ENCODE assay signal across 18 cellular contexts in genomic region chr17:79623786-79624657, GRCh38. TPM values are rescaled to one million over a fixed set of nuclear protein-coding genes. Genes with fewer than 3 reads are reported as not detected.
DNase-seq lines count a peak whose midpoint lies in the region; ATAC-seq and TF ChIP-seq lines count a peak whose summit lies in the region.
"Had no signal": no experiment of that assay in that cellular context is flagged by ENCODE, and none has a peak within 500 bp of the region (broad histone marks: within the 10 kb centered on the region; RNA-seq: fewer than 3 reads in every experiment).

No MANE protein-coding gene starts in this region.

- WGBS in trophoblast cell (ENCODE audit: extremely low coverage, insufficient coverage, insufficient read length): no CpG with 5 or more reads among the region's 19 CpGs

- H3K9me3 ChIP-seq in trophoblast cell (ENCODE audit: insufficient read depth, low read depth, low read length): peaks cover 11% of the 10 kb centered on the region
- peaks cover 6% of the 10 kb centered on the region; the same call in 1 of the 2 replicates for H3K9me3 ChIP-seq in OCI-LY7 (ENCODE audit: low read length)
- H3K9me3 ChIP-seq: esophagus squamous epithelium had no signal

- H3K36me3 ChIP-seq in trophoblast cell (ENCODE audit: control insufficient read depth in 1 of 2, insufficient read depth in 2 of 2, low read length in 2 of 2) (no peaks in the 10 kb centered on the region), OCI-LY7 (ENCODE audit: insufficient read depth, low read length) (no peaks in the 10 kb centered on the region)
- H3K36me3 ChIP-seq: esophagus squamous epithelium, neural progenitor cell had no signal

- no peak overlapping the region for H4K8ac ChIP-seq in trophoblast cell (ENCODE audit: low read depth, low read length)

- H3K4ac ChIP-seq in trophoblast cell (ENCODE audit: low read depth, low read length): no peak overlapping the region

- H3K4me3 ChIP-seq in trophoblast cell (ENCODE audit: low read depth, low read length) (no peak overlapping the region), OCI-LY7 (ENCODE audit: low read depth, low read length, poor library complexity, severe bottlenecking) (no peak overlapping the region)
- H3K4me3 ChIP-seq: esophagus squamous epithelium, neural progenitor cell had no signal

- no peak overlapping the region for H3K23ac ChIP-seq in trophoblast cell (ENCODE audit: low read length)

- H3K9me2 ChIP-seq in OCI-LY7 (ENCODE audit: insufficient read depth, low read length): no peaks in the 10 kb centered on the region

- CTCF ChIA-PET in OCI-LY7 (lab: Charles Lee; ENCODE audit: unreplicated experiment): interaction anchor here (0.6 kb wide), 1 partner anchor 9 kb away, joined by 3 read pairs; no protein-coding TSS in a partner anchor

- no peak for TF ChIP-seq CTCF in natural killer cell (IDR thresholded peaks at IDR 0.05)
- no peak for TF ChIP-seq CTCF in OCI-LY7 (conservative IDR thresholded peaks at IDR 0.05; ENCODE audit: low read length)

- no peaks in the 10 kb centered on the region for H3K9me3 Mint-ChIP-seq in natural killer cell treated with Interleukin-12 subunit alpha and Interleukin-12 subunit beta and Interleukin-15 and Interleukin-18, amount 100 ng/mL, for 72 hours
- H3K9me3 Mint-ChIP-seq in natural killer cell: no peaks in the 10 kb centered on the region

- H4K91ac ChIP-seq in trophoblast cell (ENCODE audit: low read depth, low read length): no peak overlapping the region

- H3K4me2 ChIP-seq in trophoblast cell (ENCODE audit: low read length): no peak overlapping the region
- no peak overlapping the region for H3K4me2 ChIP-seq in OCI-LY7 (ENCODE audit: low read length)
- H3K4me2 ChIP-seq: neural progenitor cell had no signal

- no peak overlapping the region for H2BK120ac ChIP-seq in trophoblast cell (ENCODE audit: insufficient read depth, low read length, poor library complexity)

- H3K27ac ChIP-seq in trophoblast cell (ENCODE audit: low read depth, low read length) (no peak overlapping the region), OCI-LY7 (ENCODE audit: low read depth, low read length, poor library complexity, severe bottlenecking) (no peak overlapping the region)
- H3K27ac ChIP-seq: esophagus squamous epithelium, neural progenitor cell had no signal

- POLR2A ChIA-PET in OCI-LY7 (lab: Charles Lee): no interaction called here

- ATAC-seq in natural killer cell treated with Interleukin-12 subunit alpha and Interleukin-12 subunit beta and Interleukin-15 and Interleukin-18, amount 100 ng/mL, for 72 hours: no peak
- no peak for ATAC-seq in natural killer cell
- no peak for ATAC-seq in HG03354 (IDR thresholded peaks at IDR 0.05; ENCODE audit: poor library complexity, severe bottlenecking, unreplicated experiment)

- no peak overlapping the region for H2AK5ac ChIP-seq in trophoblast cell (ENCODE audit: low read length)

- H3K79me2 ChIP-seq in trophoblast cell (ENCODE audit: control insufficient read depth, insufficient read depth, low read length, poor library complexity) (no peaks in the 10 kb centered on the region), OCI-LY7 (ENCODE audit: insufficient read depth, low read depth, low read length) (no peaks in the 10 kb centered on the region)

- H2AFZ ChIP-seq in trophoblast cell (ENCODE audit: insufficient read depth, low read length, poor library complexity) (no peak overlapping the region), OCI-LY7 (ENCODE audit: low read length) (no peak overlapping the region)
- H2AFZ ChIP-seq: neural progenitor cell had no signal

- no peaks in the 10 kb centered on the region for H3K27me3 ChIP-seq in trophoblast cell (ENCODE audit: insufficient read depth, low read length)
- H3K27me3 ChIP-seq: neural progenitor cell had no signal

- H4K12ac ChIP-seq in trophoblast cell (ENCODE audit: low read depth, low read length): no peak overlapping the region

- no peak overlapping the region for H3K18ac ChIP-seq in trophoblast cell (ENCODE audit: low read length)

- H3K27ac Mint-ChIP-seq in natural killer cell treated with Interleukin-12 subunit alpha and Interleukin-12 subunit beta and Interleukin-15 and Interleukin-18, amount 100 ng/mL, for 72 hours: no peak overlapping the region
- H3K27ac Mint-ChIP-seq in natural killer cell: no peak overlapping the region
- H3K27ac Mint-ChIP-seq: neural progenitor cell had no signal

- H3K9ac ChIP-seq in trophoblast cell (ENCODE audit: low read length): no peak overlapping the region
- H3K9ac ChIP-seq: neural progenitor cell had no signal

- H3K4me3 Mint-ChIP-seq in natural killer cell treated with Interleukin-12 subunit alpha and Interleukin-12 subunit beta and Interleukin-15 and Interleukin-18, amount 100 ng/mL, for 72 hours: no peak overlapping the region
- no peak overlapping the region for H3K4me3 Mint-ChIP-seq in natural killer cell
- H3K4me3 Mint-ChIP-seq: brain, neural progenitor cell had no signal

- no peaks in the 10 kb centered on the region for H3K4me1 Mint-ChIP-seq in natural killer cell treated with Interleukin-12 subunit alpha and Interleukin-12 subunit beta and Interleukin-15 and Interleukin-18, amount 100 ng/mL, for 72 hours (ENCODE audit: low read depth in 2 of 2)
- no peaks in the 10 kb centered on the region for H3K4me1 Mint-ChIP-seq in natural killer cell

- H3K14ac ChIP-seq in trophoblast cell (ENCODE audit: low read length): no peak overlapping the region

- no TSS peak for BruUV-seq in OCI-LY7 (replicated peaks; lab: Mats Ljungman, UMichigan)

- intact Hi-C loops in natural killer cell (cut with micrococcal nuclease): no loop called here
- intact Hi-C loops in OCI-LY7 (cut with micrococcal nuclease; ENCODE audit: unreplicated experiment): no loop called here

- H3K79me1 ChIP-seq in trophoblast cell (ENCODE audit: low read length): no peaks in the 10 kb centered on the region

- no peak overlapping the region for H2BK12ac ChIP-seq in trophoblast cell (ENCODE audit: low read length)

- H3K4me1 ChIP-seq in trophoblast cell (ENCODE audit: control insufficient read depth in 1 of 2, insufficient read depth in 2 of 2, low read length in 2 of 2) (no peaks in the 10 kb centered on the region), OCI-LY7 (ENCODE audit: insufficient read depth, low read length, poor library complexity, severe bottlenecking) (no peaks in the 10 kb centered on the region)
- H3K4me1 ChIP-seq: esophagus squamous epithelium had no signal

- no peaks in the 10 kb centered on the region for H4K20me1 ChIP-seq in OCI-LY7 (ENCODE audit: insufficient read depth, low read length)

- H2BK5ac ChIP-seq in trophoblast cell (ENCODE audit: low read depth, low read length, poor library complexity): no peak overlapping the region

- H3K36me3 Mint-ChIP-seq in natural killer cell treated with Interleukin-12 subunit alpha and Interleukin-12 subunit beta and Interleukin-15 and Interleukin-18, amount 100 ng/mL, for 72 hours: no peaks in the 10 kb centered on the region
- H3K36me3 Mint-ChIP-seq in natural killer cell: no peaks in the 10 kb centered on the region
- H3K36me3 Mint-ChIP-seq: brain had no signal

- DNase-seq in natural killer cell treated with Interleukin-12 subunit alpha and Interleukin-12 subunit beta and Interleukin-15 and Interleukin-18, amount 100 ng/mL, for 72 hours (ENCODE audit: low spot score): peak; percentile 41
- DNase-seq in natural killer cell (no peak), ecto neural progenitor cell (ENCODE audit: low spot score) (peak; percentile 46), trophoblast cell (peak; percentile 32 to 62), OCI-LY7 (ENCODE audit: low spot score) (no peak), HK-2 (ENCODE audit: unreplicated experiment) (no peak)
- DNase-seq: activated CD4-positive, alpha-beta T cell treated with anti-CD3 and anti-CD28 coated beads, Interleukin-2, amount 50 U/mL, for 4 hours; DMS153; esophagus squamous epithelium; glutamatergic neuron; mesenchymal stem cell; NCI-H226; stimulated activated CD4-positive, alpha-beta T cell treated with anti-CD3 and anti-CD28 coated beads, Interleukin-2, amount 100 ng/mL, for 24 hours had no signal

- peaks cover 7 to 8% of the 10 kb centered on the region in 2 donors for H3K27me3 Mint-ChIP-seq in natural killer cell treated with Interleukin-12 subunit alpha and Interleukin-12 subunit beta and Interleukin-15 and Interleukin-18, amount 100 ng/mL, for 72 hours
- peaks cover 6 to 11% of the 10 kb centered on the region in 2 donors for H3K27me3 Mint-ChIP-seq in natural killer cell (ENCODE audit: low read depth in 2 of 2)

RNA-seq across cellular contexts. Expression of gene RBFOX3, which starts 13.2 kb away (rescaled TPM):
- total RNA-seq in natural killer cell treated with Interleukin-12 subunit alpha and Interleukin-12 subunit beta and Interleukin-15 and Interleukin-18, amount 100 ng/mL, for 72 hours: not detected
- total RNA-seq in natural killer cell (10 to 100 TPM in 1 of 3 donors, 1 to 10 TPM in 2; 3.0 to 17.2 (median 4.9) TPM), OCI-LY7 (2022) (not detected in 2 replicates)
- polyA plus RNA-seq in trophoblast cell (2013): 0.04 TPM in 1 of 2 replicates, not detected in the other
- not detected in 2 replicates for total RNA-seq in OCI-LY7 (2014; rRNA removed; shearing (Covaris generic))
- total RNA-seq: dermis microvascular lymphatic vessel endothelial cell, RPMI7951 had no signal

Comparison
In these comparisons a context has a peak if more than half of its experiments do, and no peak if none do; other contexts are left out.
1. DNase-seq: peak in natural killer cell treated with Interleukin-12 subunit alpha and Interleukin-12 subunit beta and Interleukin-15 and Interleukin-18, amount 100 ng/mL, for 72 hours (single experiment), ecto neural progenitor cell (single experiment) and trophoblast cell (2 of 2); none in natural killer cell (single experiment), OCI-LY7 (single experiment) and HK-2 (single experiment).
2. RNA of gene RBFOX3, which starts 13.2 kb away (total RNA-seq): 3.0 to 17.2 TPM in natural killer cell; not detected in natural killer cell treated with Interleukin-12 subunit alpha and Interleukin-12 subunit beta and Interleukin-15 and Interleukin-18, amount 100 ng/mL, for 72 hours and not detected in OCI-LY7; every median in the first group is over 4 times any median in the second.